In genomic region chr15:29558261-29558660, GRCh38 we compare ENCODE assay signal across 11 cellular contexts.
"Had no signal": no experiment of that assay in that cellular context is flagged by ENCODE, and none has a peak within 500 bp of the region (broad histone marks: within the 10 kb centered on the region; RNA-seq: fewer than 3 reads in every experiment).

No MANE protein-coding gene starts in this region.

- H3K4me1 ChIP-seq: HAP-1 had no signal

- ATAC-seq: GM23338, HCT116 had no signal

- FAIRE-seq: H1, H54 had no signal

- H3K9me3 ChIP-seq: HAP-1 had no signal

- H3K27ac Mint-ChIP-seq: GM23338, H9, HFFc6 had no signal

- H3K9me3 Mint-ChIP-seq: HFFc6 had no signal

- H3K36me3 ChIP-seq: HAP-1 had no signal

- H3K4me3 ChIP-seq: GM23248, GM23338, HAP-1 had no signal

- DNase-seq: GM23248, GOT3, H7, H9, HCEC 1CT, HFFc6 had no signal

- H3K27ac ChIP-seq: GM23248 had no signal

- H3K4me3 Mint-ChIP-seq: GM23338, H9, HFFc6 had no signal
